In genomic region chr3:141519587-141519986, GRCh38 we compare ENCODE assay signal across 17 cellular contexts. TPM values are rescaled to one million over a fixed set of nuclear protein-coding genes. Genes with fewer than 3 reads are reported as not detected.
A peak's percentile ranks its signal among the peaks of the same experiment; 100 is the strongest.
DNase-seq lines count a peak whose midpoint lies in the region; ATAC-seq and TF ChIP-seq lines count a peak whose summit lies in the region.
"Had no signal": no experiment of that assay in that cellular context is flagged by ENCODE, and none has a peak within 500 bp of the region (broad histone marks: within the 10 kb centered on the region; RNA-seq: fewer than 3 reads in every experiment).

No MANE protein-coding gene starts in this region.

- no peak overlapping the region for H3K4me3 Mint-ChIP-seq in T-helper 2 cell treated with Interferon-gamma antibody and Interleukin-4, amounts not matched to agents 5 μg/mL and 100 μg/mL, for 36 hours
- H3K4me3 Mint-ChIP-seq in activated naive CD4-positive, alpha-beta T cell treated with anti-CD3 and anti-CD28 coated beads, Interleukin-2, amount 50 U/mL, for 24 hours = peak overlapping the region; percentile 66
- H3K4me3 Mint-ChIP-seq in activated naive CD8-positive, alpha-beta T cell treated with anti-CD3 and anti-CD28 coated beads, Interleukin-2, amount 50 U/mL, for 24 hours = no peak overlapping the region
- H3K4me3 Mint-ChIP-seq in osteocyte (ENCODE audit: unreplicated experiment) = no peak overlapping the region
- H3K4me3 Mint-ChIP-seq: IgD-negative memory B cell had no signal

- no peak for DNase-seq in T-helper 2 cell treated with Interferon-gamma antibody and Interleukin-4, amounts not matched to agents 5 μg/mL and 100 μg/mL, for 36 hours (ENCODE audit: low spot score)
- DNase-seq in T-helper 2 cell (no peak), osteocyte (ENCODE audit: extremely low spot score, unreplicated experiment) (no peak)
- no peak for DNase-seq in activated naive CD4-positive, alpha-beta T cell treated with anti-CD3 and anti-CD28 coated beads, Interleukin-2, amount 50 U/mL, for 72 hours (ENCODE audit: low spot score in 2 of 2)
- no peak for DNase-seq in activated naive CD8-positive, alpha-beta T cell treated with anti-CD3 and anti-CD28 coated beads, Interleukin-2, amount 50 U/mL, for 24 hours
- DNase-seq: 8988T, DMS53, GM23248, NCI-H1417 treated with DMSO at 0.1 percent for 48 hours, NCI-H2029, NCI-H2171 treated with DMSO at 0.1 percent for 48 hours, Peyer's patch had no signal

- no peak for TF ChIP-seq CTCF in osteocyte (IDR thresholded peaks at IDR 0.05)

- H3K4me1 Mint-ChIP-seq in T-helper 2 cell treated with Interferon-gamma antibody and Interleukin-4, amounts not matched to agents 5 μg/mL and 100 μg/mL, for 36 hours (ENCODE audit: low read depth) = peaks cover 17% of the 10 kb centered on the region
- H3K4me1 Mint-ChIP-seq in activated naive CD4-positive, alpha-beta T cell treated with anti-CD3 and anti-CD28 coated beads, Interleukin-2, amount 50 U/mL, for 24 hours = peaks cover 77% of the 10 kb centered on the region
- peaks cover 55% of the 10 kb centered on the region for H3K4me1 Mint-ChIP-seq in activated naive CD8-positive, alpha-beta T cell treated with anti-CD3 and anti-CD28 coated beads, Interleukin-2, amount 50 U/mL, for 24 hours
- H3K4me1 Mint-ChIP-seq in osteocyte (ENCODE audit: unreplicated experiment) = peaks cover 10% of the 10 kb centered on the region

- H3K36me3 Mint-ChIP-seq in T-helper 2 cell treated with Interferon-gamma antibody and Interleukin-4, amounts not matched to agents 5 μg/mL and 100 μg/mL, for 36 hours (ENCODE audit: low read depth) = peaks cover 73% of the 10 kb centered on the region
- peaks cover 31% of the 10 kb centered on the region for H3K36me3 Mint-ChIP-seq in activated naive CD4-positive, alpha-beta T cell treated with anti-CD3 and anti-CD28 coated beads, Interleukin-2, amount 50 U/mL, for 24 hours
- peaks cover 21 to 63% of the 10 kb centered on the region in 2 donors for H3K36me3 Mint-ChIP-seq in activated naive CD4-positive, alpha-beta T cell treated with anti-CD3 and anti-CD28 coated beads, Interleukin-2, amount 50 U/mL, for 72 hours
- peaks cover 70% of the 10 kb centered on the region for H3K36me3 Mint-ChIP-seq in activated naive CD8-positive, alpha-beta T cell treated with anti-CD3 and anti-CD28 coated beads, Interleukin-2, amount 50 U/mL, for 24 hours (ENCODE audit: low read depth)
- peaks cover 23% of the 10 kb centered on the region for H3K36me3 Mint-ChIP-seq in osteocyte (ENCODE audit: unreplicated experiment)

- no peaks in the 10 kb centered on the region for H3K27me3 Mint-ChIP-seq in T-helper 2 cell treated with Interferon-gamma antibody and Interleukin-4, amounts not matched to agents 5 μg/mL and 100 μg/mL, for 36 hours (ENCODE audit: low read depth)
- no peaks in the 10 kb centered on the region for H3K27me3 Mint-ChIP-seq in activated naive CD4-positive, alpha-beta T cell treated with anti-CD3 and anti-CD28 coated beads, Interleukin-2, amount 50 U/mL, for 24 hours
- no peaks in the 10 kb centered on the region for H3K27me3 Mint-ChIP-seq in activated naive CD8-positive, alpha-beta T cell treated with anti-CD3 and anti-CD28 coated beads, Interleukin-2, amount 50 U/mL, for 24 hours
- H3K27me3 Mint-ChIP-seq in osteocyte (ENCODE audit: unreplicated experiment) = no peaks in the 10 kb centered on the region
- H3K27me3 Mint-ChIP-seq: IgD-negative memory B cell had no signal

- H3K9me3 Mint-ChIP-seq in T-helper 2 cell treated with Interferon-gamma antibody and Interleukin-4, amounts not matched to agents 5 μg/mL and 100 μg/mL, for 36 hours = peaks cover 14% of the 10 kb centered on the region
- H3K9me3 Mint-ChIP-seq in activated naive CD4-positive, alpha-beta T cell treated with anti-CD3 and anti-CD28 coated beads, Interleukin-2, amount 50 U/mL, for 24 hours = no peaks in the 10 kb centered on the region
- H3K9me3 Mint-ChIP-seq in activated naive CD4-positive, alpha-beta T cell treated with anti-CD3 and anti-CD28 coated beads, Interleukin-2, amount 50 U/mL, for 72 hours = peaks cover 0 to 8% of the 10 kb centered on the region in 2 donors
- H3K9me3 Mint-ChIP-seq in activated naive CD8-positive, alpha-beta T cell treated with anti-CD3 and anti-CD28 coated beads, Interleukin-2, amount 50 U/mL, for 24 hours = peaks cover 9% of the 10 kb centered on the region
- H3K9me3 Mint-ChIP-seq in osteocyte (ENCODE audit: unreplicated experiment) = no peaks in the 10 kb centered on the region
- H3K9me3 Mint-ChIP-seq: IgD-negative memory B cell had no signal

- H3K27ac Mint-ChIP-seq in T-helper 2 cell treated with Interferon-gamma antibody and Interleukin-4, amounts not matched to agents 5 μg/mL and 100 μg/mL, for 36 hours = peak overlapping the region; percentile 15
- H3K27ac Mint-ChIP-seq in activated naive CD4-positive, alpha-beta T cell treated with anti-CD3 and anti-CD28 coated beads, Interleukin-2, amount 50 U/mL, for 24 hours = peak overlapping the region; percentile 80
- H3K27ac Mint-ChIP-seq in activated naive CD4-positive, alpha-beta T cell treated with anti-CD3 and anti-CD28 coated beads, Interleukin-2, amount 50 U/mL, for 72 hours = no peak overlapping the region
- H3K27ac Mint-ChIP-seq in activated naive CD8-positive, alpha-beta T cell treated with anti-CD3 and anti-CD28 coated beads, Interleukin-2, amount 50 U/mL, for 24 hours = peak overlapping the region; percentile 31
- peak overlapping the region; percentile 77 for H3K27ac Mint-ChIP-seq in osteocyte (ENCODE audit: unreplicated experiment)
- H3K27ac Mint-ChIP-seq: IgD-negative memory B cell had no signal

- no peak for ATAC-seq in activated naive CD4-positive, alpha-beta T cell treated with anti-CD3 and anti-CD28 coated beads, Interleukin-2, amount 50 U/mL, for 72 hours
- ATAC-seq in activated naive CD8-positive, alpha-beta T cell treated with anti-CD3 and anti-CD28 coated beads, Interleukin-2, amount 50 U/mL, for 24 hours = no peak
- ATAC-seq in GM18870 (IDR thresholded peaks at IDR 0.05; ENCODE audit: unreplicated experiment) (no peak), GM18858 (IDR thresholded peaks at IDR 0.05; ENCODE audit: unreplicated experiment) (no peak)
- ATAC-seq: HCT116 had no signal

RNA-seq across cellular contexts. Expression of gene RASA2, which starts 32.8 kb away (rescaled TPM):
- 10 to 100 TPM; 27.1 to 31.1 TPM for total RNA-seq in activated naive CD4-positive, alpha-beta T cell treated with anti-CD3 and anti-CD28 coated beads, Interleukin-2, amount 50 U/mL, for 72 hours
- total RNA-seq in osteocyte = 8.4 and 9.9 TPM in 2 replicates

Comparison
In these comparisons a context has a peak if more than half of its experiments do, and no peak if none do; other contexts are left out.
1. H3K27ac Mint-ChIP-seq: peak in T-helper 2 cell treated with Interferon-gamma antibody and Interleukin-4, amounts not matched to agents 5 μg/mL and 100 μg/mL, for 36 hours (single experiment), activated naive CD4-positive, alpha-beta T cell treated with anti-CD3 and anti-CD28 coated beads, Interleukin-2, amount 50 U/mL, for 24 hours (single experiment), activated naive CD8-positive, alpha-beta T cell treated with anti-CD3 and anti-CD28 coated beads, Interleukin-2, amount 50 U/mL, for 24 hours (single experiment) and osteocyte (single experiment); none in activated naive CD4-positive, alpha-beta T cell treated with anti-CD3 and anti-CD28 coated beads, Interleukin-2, amount 50 U/mL, for 72 hours (0 of 2).